Comparison of ENCODE assay signal across 14 cellular contexts in genomic region chr2:218081063-218081462, GRCh38. TPM values are rescaled to one million over a fixed set of nuclear protein-coding genes. Genes with fewer than 3 reads are reported as not detected.
A peak's percentile ranks its signal among the peaks of the same experiment; 100 is the strongest.
DNase-seq lines count a peak whose midpoint lies in the region; ATAC-seq and TF ChIP-seq lines count a peak whose summit lies in the region.
"Had no signal": no experiment of that assay in that cellular context is flagged by ENCODE, and none has a peak within 500 bp of the region (broad histone marks: within the 10 kb centered on the region; RNA-seq: fewer than 3 reads in every experiment).

No MANE protein-coding gene starts in this region.

- DNase-seq in GM12864 (ENCODE audit: low read depth) (peak; percentile 57), NOMO-1 (lab: John Stamatoyannopoulos, UW; ENCODE audit: unreplicated experiment in 2 of 2) (peak; percentile 68 to 74), superior temporal gyrus (ENCODE audit: extremely low spot score) (no peak), NCI-H1436 (lab: John Stamatoyannopoulos, UW) (no peak), progenitor cell of endocrine pancreas (ENCODE audit: low spot score, unreplicated experiment) (no peak), cerebellar nuclear complex (lab: John Stamatoyannopoulos, UW) (no peak)
- DNase-seq: thyroid gland had no signal

- H3K27ac Mint-ChIP-seq in progenitor cell of endocrine pancreas: no peak overlapping the region
- H3K27ac Mint-ChIP-seq: brain had no signal

- no peak overlapping the region for H3K4me3 Mint-ChIP-seq in progenitor cell of endocrine pancreas (ENCODE audit: low read depth)
- H3K4me3 Mint-ChIP-seq: brain had no signal

- H3K4me1 Mint-ChIP-seq in progenitor cell of endocrine pancreas (ENCODE audit: low read depth): no peaks in the 10 kb centered on the region
- H3K4me1 Mint-ChIP-seq: brain had no signal

- peaks cover 5% of the 10 kb centered on the region for H3K9me3 Mint-ChIP-seq in progenitor cell of endocrine pancreas (ENCODE audit: low read depth)

- ATAC-seq in GM19463 (IDR thresholded peaks at IDR 0.05; ENCODE audit: unreplicated experiment): peak; percentile 95
- peak; percentile 97 for ATAC-seq in HG02981 (IDR thresholded peaks at IDR 0.05; ENCODE audit: unreplicated experiment)
- ATAC-seq: gastroesophageal sphincter had no signal

- H3K27me3 Mint-ChIP-seq in progenitor cell of endocrine pancreas: peaks cover 19% of the 10 kb centered on the region

- TF ChIP-seq CTCF in GM12864 (IDR thresholded peaks at IDR 0.05; ENCODE audit: low read depth, low read length, missing control alignments) (no peak), progenitor cell of endocrine pancreas (IDR thresholded peaks at IDR 0.05; ENCODE audit: unreplicated experiment) (no peak)

- no peaks in the 10 kb centered on the region for H3K36me3 Mint-ChIP-seq in progenitor cell of endocrine pancreas (ENCODE audit: insufficient read depth)
- H3K36me3 Mint-ChIP-seq: brain had no signal

- H3K4me3 ChIP-seq in GM12864 (ENCODE audit: low read depth, low read length): no peak overlapping the region
- H3K4me3 ChIP-seq: gastroesophageal sphincter, Peyer's patch, thyroid gland had no signal

RNA-seq across cellular contexts. Expression of gene RUFY4, which starts 12.0 kb away (rescaled TPM):
- not detected in 2 replicates for total RNA-seq in progenitor cell of endocrine pancreas
- total RNA-seq: activated CD8-positive, alpha-beta memory T cell treated with anti-CD3 and anti-CD28 coated beads for 36 hours; gastroesophageal sphincter; thyroid gland had no signal

RNA-seq across cellular contexts. Expression of gene CXCR2, which starts 44.8 kb away (rescaled TPM):
- total RNA-seq in progenitor cell of endocrine pancreas: not detected in 2 replicates
- total RNA-seq: activated CD8-positive, alpha-beta memory T cell treated with anti-CD3 and anti-CD28 coated beads for 36 hours; myocyte; Peyer's patch had no signal

Comparison
In these comparisons a context has a peak if more than half of its experiments do, and no peak if none do; other contexts are left out.
1. DNase-seq: peak in GM12864 (single experiment) and NOMO-1 (2 of 2); none in superior temporal gyrus (single experiment), NCI-H1436 (single experiment), progenitor cell of endocrine pancreas (single experiment) and cerebellar nuclear complex (0 of 2).